In genomic region chr4:82284475-82284857, GRCh38 we compare ENCODE assay signal across 8 cellular contexts.
A peak's percentile ranks its signal among the peaks of the same experiment; 100 is the strongest.
DNase-seq lines count a peak whose midpoint lies in the region; ATAC-seq and TF ChIP-seq lines count a peak whose summit lies in the region.

No MANE protein-coding gene starts in this region.

- H3K36me3 ChIP-seq in kidney epithelial cell (ENCODE audit: control insufficient read depth, insufficient read depth, low read length) = no peaks in the 10 kb centered on the region
- H3K36me3 ChIP-seq in tibial artery = no peaks in the 10 kb centered on the region

- H3K27ac Mint-ChIP-seq in activated CD8-positive, alpha-beta memory T cell treated with anti-CD3 and anti-CD28 coated beads, Interleukin-2, amount 10 ng/mL, durations not matched to agents 7 days and 5 days = peak overlapping the region; percentile 80
- no peak overlapping the region for H3K27ac Mint-ChIP-seq in activated naive CD8-positive, alpha-beta T cell treated with anti-CD3 and anti-CD28 coated beads for 36 hours

- H3K36me3 Mint-ChIP-seq in activated CD8-positive, alpha-beta memory T cell treated with anti-CD3 and anti-CD28 coated beads, Interleukin-2, amount 10 ng/mL, durations not matched to agents 7 days and 5 days = no peaks in the 10 kb centered on the region
- no peaks in the 10 kb centered on the region for H3K36me3 Mint-ChIP-seq in activated naive CD8-positive, alpha-beta T cell treated with anti-CD3 and anti-CD28 coated beads for 36 hours

- peak overlapping the region; percentile 42 to 46 for H3K27ac ChIP-seq in tibial artery

- H3K27me3 Mint-ChIP-seq in activated CD8-positive, alpha-beta memory T cell treated with anti-CD3 and anti-CD28 coated beads, Interleukin-2, amount 10 ng/mL, durations not matched to agents 7 days and 5 days = peaks cover 24% of the 10 kb centered on the region
- no peaks in the 10 kb centered on the region for H3K27me3 Mint-ChIP-seq in activated naive CD8-positive, alpha-beta T cell treated with anti-CD3 and anti-CD28 coated beads for 36 hours

- CTCF ChIA-PET in activated CD8-positive, alpha-beta memory T cell treated with anti-CD3 and anti-CD28 coated beads, Interleukin-2, amount 10 ng/mL, durations not matched to agents 7 days and 5 days (lab: Charles Lee) = interaction anchor here (0.7 to 3.7 kb wide), 13 partner anchors 8 to 813 kb away, joined by 3 to 14 read pairs (median 4); partner anchors contain the start of gene RASGEF1B

- H3K4me3 Mint-ChIP-seq in activated CD8-positive, alpha-beta memory T cell treated with anti-CD3 and anti-CD28 coated beads, Interleukin-2, amount 10 ng/mL, durations not matched to agents 7 days and 5 days = peak overlapping the region; percentile 72
- H3K4me3 Mint-ChIP-seq in activated naive CD8-positive, alpha-beta T cell treated with anti-CD3 and anti-CD28 coated beads for 36 hours = peak overlapping the region; percentile 76

- H3K4me1 ChIP-seq in tibial artery = peaks cover 0 to 12% (median 7%) of the 10 kb centered on the region in 4 donors

- H3K9me3 ChIP-seq in tibial artery = no peaks in the 10 kb centered on the region

- TF ChIP-seq CTCF in kidney epithelial cell (IDR thresholded peaks at IDR 0.05; ENCODE audit: insufficient read depth, low read length, poor library complexity, severe bottlenecking) (no peak), tibial artery (IDR thresholded peaks at IDR 0.05) (no peak)

- no peak for ATAC-seq in activated CD8-positive, alpha-beta memory T cell treated with anti-CD3 and anti-CD28 coated beads, Interleukin-2, amount 10 ng/mL, durations not matched to agents 7 days and 5 days
- ATAC-seq in HG03025 (IDR thresholded peaks at IDR 0.05; ENCODE audit: low FRiP score, unreplicated experiment) = no peak

- intact Hi-C loops in tibial artery (cut with DNase I; ENCODE audit: low total_unique reads) = no loop called here

- H3K4me3 ChIP-seq in kidney epithelial cell (ENCODE audit: low read depth, low read length) (peak overlapping the region; percentile 37), tibial artery (peak overlapping the region; percentile 41 to 51)

- H3K4me1 Mint-ChIP-seq in activated CD8-positive, alpha-beta memory T cell treated with anti-CD3 and anti-CD28 coated beads, Interleukin-2, amount 10 ng/mL, durations not matched to agents 7 days and 5 days = peaks cover 13% of the 10 kb centered on the region
- H3K4me1 Mint-ChIP-seq in activated naive CD8-positive, alpha-beta T cell treated with anti-CD3 and anti-CD28 coated beads for 36 hours = peaks cover 10% of the 10 kb centered on the region

- no peak for DNase-seq in activated CD8-positive, alpha-beta memory T cell treated with anti-CD3 and anti-CD28 coated beads, Interleukin-2, amount 10 ng/mL, durations not matched to agents 7 days and 5 days
- DNase-seq in activated CD8-positive, alpha-beta memory T cell treated with anti-CD3 and anti-CD28 coated beads, Interleukin-2, amount 50 U/mL, for 4 hours = no peak
- DNase-seq in activated naive CD8-positive, alpha-beta T cell treated with anti-CD3 and anti-CD28 coated beads for 36 hours = no peak
- DNase-seq in kidney epithelial cell (ENCODE audit: low read depth) = no peak
- no peak for DNase-seq in tibial artery
- DNase-seq in HK-2 (ENCODE audit: unreplicated experiment) = no peak
- no peak for DNase-seq in NCI-H1930 (lab: John Stamatoyannopoulos, UW)

- no peaks in the 10 kb centered on the region for H3K9me3 Mint-ChIP-seq in activated CD8-positive, alpha-beta memory T cell treated with anti-CD3 and anti-CD28 coated beads, Interleukin-2, amount 10 ng/mL, durations not matched to agents 7 days and 5 days (ENCODE audit: low read depth)
- no peaks in the 10 kb centered on the region for H3K9me3 Mint-ChIP-seq in activated naive CD8-positive, alpha-beta T cell treated with anti-CD3 and anti-CD28 coated beads for 36 hours

- no peaks in the 10 kb centered on the region for H3K27me3 ChIP-seq in kidney epithelial cell (ENCODE audit: control insufficient read depth, insufficient read depth, low read length)
- no peaks in the 10 kb centered on the region for H3K27me3 ChIP-seq in tibial artery
